8 cellular contexts compared by ENCODE assay signal in genomic region chr13:102846261-102847015, GRCh38. TPM values are rescaled to one million over a fixed set of nuclear protein-coding genes. Genes with fewer than 3 reads are reported as not detected.
DNase-seq lines count a peak whose midpoint lies in the region; ATAC-seq and TF ChIP-seq lines count a peak whose summit lies in the region.

No MANE protein-coding gene starts in this region.

- no peaks in the 10 kb centered on the region for H3K27me3 Mint-ChIP-seq in activated naive CD8-positive, alpha-beta T cell
- no peaks in the 10 kb centered on the region for H3K27me3 Mint-ChIP-seq in progenitor cell of endocrine pancreas

- H3K4me3 ChIP-seq in HL-60 (replicated peaks; ENCODE audit: insufficient read depth, low read length) = peak overlapping the region; percentile 90

- peak; percentile 10 for DNase-seq in DMS153 (lab: John Stamatoyannopoulos, UW)
- DNase-seq in HL-60 (ENCODE audit: low read depth in 1 of 2, low spot score in 1 of 2) = peak in 1 of 2 experiments; percentile 83
- DNase-seq in cardiac septum (ENCODE audit: low spot score) = peak; percentile 77
- peak; percentile 16 for DNase-seq in progenitor cell of endocrine pancreas (ENCODE audit: low spot score, unreplicated experiment)
- no peak for DNase-seq in NCI-H774 (lab: John Stamatoyannopoulos, UW)

- H3K27ac Mint-ChIP-seq in activated naive CD8-positive, alpha-beta T cell = peak overlapping the region; percentile 99
- peak overlapping the region; percentile 97 for H3K27ac Mint-ChIP-seq in progenitor cell of endocrine pancreas

- H3K27ac ChIP-seq in HL-60 (replicated peaks) = peak overlapping the region; percentile 97

- no peaks in the 10 kb centered on the region for H3K27me3 ChIP-seq in HL-60 (ENCODE audit: insufficient read depth, poor library complexity, severe bottlenecking)

- peak overlapping the region; percentile 99 for H3K4me3 Mint-ChIP-seq in activated naive CD8-positive, alpha-beta T cell
- peak overlapping the region; percentile 94 for H3K4me3 Mint-ChIP-seq in progenitor cell of endocrine pancreas (ENCODE audit: low read depth)

- TF ChIP-seq POLR2A in Raji (IDR thresholded peaks at IDR 0.05; ENCODE audit: insufficient read depth, low read depth, low read length) = peak; percentile 67

- TF ChIP-seq CTCF in HL-60 (IDR thresholded peaks at IDR 0.05; ENCODE audit: insufficient read depth, low read length) = no peak
- TF ChIP-seq CTCF in progenitor cell of endocrine pancreas (IDR thresholded peaks at IDR 0.05; ENCODE audit: unreplicated experiment) = no peak

- H3K4me1 Mint-ChIP-seq in activated naive CD8-positive, alpha-beta T cell (ENCODE audit: low read depth) = peaks cover 44% of the 10 kb centered on the region
- H3K4me1 Mint-ChIP-seq in progenitor cell of endocrine pancreas (ENCODE audit: low read depth) = peaks cover 12% of the 10 kb centered on the region

- ATAC-seq in GM21381 (IDR thresholded peaks at IDR 0.05; ENCODE audit: unreplicated experiment) = peak; percentile 34

- intact Hi-C loops in cardiac septum (cut with DNase I) = loop anchor here (2.0 to 10.0 kb wide), 3 partner anchors 48 to 452 kb away; partner anchors contain the start of genes BIVM and POGLUT2

- no peaks in the 10 kb centered on the region for H3K36me3 Mint-ChIP-seq in activated naive CD8-positive, alpha-beta T cell
- H3K36me3 Mint-ChIP-seq in progenitor cell of endocrine pancreas (ENCODE audit: insufficient read depth) = no peaks in the 10 kb centered on the region

- no peaks in the 10 kb centered on the region for H3K9me3 Mint-ChIP-seq in activated naive CD8-positive, alpha-beta T cell (ENCODE audit: low read depth)
- H3K9me3 Mint-ChIP-seq in progenitor cell of endocrine pancreas (ENCODE audit: low read depth) = no peaks in the 10 kb centered on the region

RNA-seq across cellular contexts. Expression of gene ERCC5, which starts 0.6 kb away (rescaled TPM):
- total RNA-seq in cardiac septum = 36.5 TPM
- total RNA-seq in progenitor cell of endocrine pancreas = 48.1 and 49.6 TPM in 2 replicates

RNA-seq across cellular contexts. Expression of gene BIVM, which starts 47.5 kb away (rescaled TPM):
- total RNA-seq in cardiac septum (30.4 TPM), progenitor cell of endocrine pancreas (28.5 and 30.0 TPM in 2 replicates)

RNA-seq across cellular contexts. Expression of gene POGLUT2, which starts 47.7 kb away (rescaled TPM):
- total RNA-seq in cardiac septum (2.3 TPM), progenitor cell of endocrine pancreas (20.2 and 20.7 TPM in 2 replicates)
